ENCODE assay signal across 11 cellular contexts in the genomic region with DNA sequence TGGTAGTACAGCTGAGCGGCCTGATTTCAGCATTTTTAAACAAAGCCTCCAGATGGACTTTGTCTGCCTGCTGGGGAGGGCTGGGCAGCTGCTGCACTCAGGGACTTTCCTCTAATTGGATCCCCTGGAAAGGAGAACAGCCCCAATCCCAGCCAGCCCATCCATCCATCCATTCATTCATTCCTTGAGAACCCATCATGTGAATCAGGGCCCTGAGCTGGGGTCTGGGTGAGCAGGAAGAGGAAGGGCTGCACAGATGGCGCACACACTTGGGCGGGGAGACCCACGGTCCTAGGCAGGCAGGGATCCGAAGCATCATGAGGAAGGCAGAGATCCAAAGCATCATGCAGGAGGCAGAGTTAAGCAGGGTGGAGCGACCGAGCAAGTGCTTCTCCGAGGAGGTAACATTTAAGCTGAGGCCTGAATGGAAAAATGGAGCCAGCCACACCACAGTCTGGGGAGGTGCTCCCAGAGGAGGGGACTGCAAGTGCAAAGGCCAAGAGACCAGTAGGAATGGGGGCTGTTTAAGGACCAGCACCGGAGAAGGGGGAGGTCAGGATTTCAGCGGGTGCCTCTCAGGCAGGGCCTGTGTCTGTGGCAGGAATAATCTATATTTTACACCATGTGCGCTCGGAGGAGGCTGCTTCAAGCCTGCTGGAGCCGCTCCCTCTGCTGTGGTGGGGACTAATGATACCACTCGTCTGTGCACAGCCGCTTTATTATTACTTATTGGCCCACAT. TPM values are rescaled to one million over a fixed set of nuclear protein-coding genes. Genes with fewer than 3 reads are reported as not detected.
A peak's percentile ranks its signal among the peaks of the same experiment; 100 is the strongest.
DNase-seq lines count a peak whose midpoint lies in the region; ATAC-seq, FAIRE-seq and TF ChIP-seq lines count a peak whose summit lies in the region.
"Had no signal": no experiment of that assay in that cellular context is flagged by ENCODE, and none has a peak within 500 bp of the region (broad histone marks: within the 10 kb centered on the region; RNA-seq: fewer than 3 reads in every experiment).

No MANE protein-coding gene starts in this region.

- H3K79me1 ChIP-seq in H1 (ENCODE audit: low read depth, low read length) (no peaks in the 10 kb centered on the region), neuronal stem cell (ENCODE audit: low read depth, low read length) (no peaks in the 10 kb centered on the region)

- CTCF ChIA-PET in H1 (lab: Charles Lee; ENCODE audit: partially characterized antibody) = interaction anchor here (0.6 to 9.0 kb wide), 28 partner anchors 7 to 1018 kb away, joined by 3 to 69 read pairs (median 4); no protein-coding TSS in a partner anchor

- no peaks in the 10 kb centered on the region for H3K79me2 ChIP-seq in H1 (ENCODE audit: control insufficient read depth in 1 of 2, insufficient read depth in 2 of 2, low read length in 2 of 2)

- no peak overlapping the region for H3K14ac ChIP-seq in H1 (ENCODE audit: insufficient read length)
- no peak overlapping the region for H3K14ac ChIP-seq in neuronal stem cell (ENCODE audit: low read length)

- no peak overlapping the region for H3K18ac ChIP-seq in H1 (ENCODE audit: extremely low read depth, low read length)
- peak overlapping the region; percentile 79 for H3K18ac ChIP-seq in neuronal stem cell (ENCODE audit: low read length)

- ATAC-seq in HG02610 (IDR thresholded peaks at IDR 0.05; ENCODE audit: unreplicated experiment) = no peak
- no peak for ATAC-seq in HG02571 (IDR thresholded peaks at IDR 0.05; ENCODE audit: unreplicated experiment)

- no peak overlapping the region for H3K4me3 ChIP-seq in H1 (ENCODE audit: extremely low read depth in 1 of 4, insufficient read depth in 2 of 4, low read depth in 3 of 4, low read length in 4 of 4)
- H3K4me3 ChIP-seq in neuronal stem cell (ENCODE audit: low read length in 2 of 2) = no peak overlapping the region
- H3K4me3 ChIP-seq: K562, pancreas had no signal

- H3K9me3 ChIP-seq in H1 (ENCODE audit: insufficient read depth in 2 of 2, low read depth in 1 of 2, low read length in 1 of 2) = no peaks in the 10 kb centered on the region
- H3K9me3 ChIP-seq in neuronal stem cell (replicated peaks in 1 of 2; ENCODE audit: control insufficient read depth in 2 of 2, insufficient read depth in 1 of 2, low read depth in 1 of 2, low read length in 2 of 2) = no peaks in the 10 kb centered on the region
- H3K9me3 ChIP-seq: pancreas had no signal

- H3K9ac ChIP-seq in H1 (replicated peaks in 1 of 4; ENCODE audit: extremely low read depth in 1 of 4, low read depth in 3 of 4, low read length in 3 of 4) (no peak overlapping the region), neuronal stem cell (ENCODE audit: low read depth, low read length, poor library complexity) (peak overlapping the region; percentile 31)

- H3K23me2 ChIP-seq in H1 (ENCODE audit: low read depth, low read length) = peaks cover 8% of the 10 kb centered on the region; the same call in 1 of the 2 replicates

- H4K8ac ChIP-seq in H1 (ENCODE audit: extremely low read depth, insufficient read depth, low read length) (no peak overlapping the region), neuronal stem cell (ENCODE audit: low read depth, low read length) (no peak overlapping the region)

- H3K27me3 ChIP-seq in H1 (replicated peaks in 1 of 4; ENCODE audit: control insufficient read depth in 3 of 4, extremely low read depth in 1 of 4, insufficient read depth in 3 of 4, low read length in 3 of 4) (peaks cover 0 to 3% (median 0%) of the 10 kb centered on the region in 4 experiments; a peak in 2 of 7 replicates), neuronal stem cell (ENCODE audit: control insufficient read depth in 3 of 3, insufficient read depth in 3 of 3, low read depth in 1 of 3, low read length in 3 of 3) (peaks cover 0 to 22% (median 2%) of the 10 kb centered on the region in 3 experiments)
- H3K27me3 ChIP-seq: pancreas had no signal

- no peak for TF ChIP-seq POLR2A in H1 (IDR thresholded peaks at IDR 0.05; ENCODE audit: control extremely low read depth in 1 of 2, low read depth in 2 of 2, low read length in 2 of 2)

- DNase-seq in DMS 273 treated with DMSO at 0.1 percent for 48 hours (lab: John Stamatoyannopoulos, UW) = peak; percentile 71
- DNase-seq in NCI-H524 treated with DMSO at 0.1 percent for 48 hours (lab: John Stamatoyannopoulos, UW) = peak; percentile 95
- DNase-seq in H1 (ENCODE audit: low read depth in 1 of 2, low spot score in 2 of 2) = no peak
- DNase-seq in neuronal stem cell (ENCODE audit: low spot score) = no peak
- DNase-seq in inferior parietal cortex (ENCODE audit: extremely low spot score) = no peak
- DNase-seq: NK-92 treated with Interleukin-12 subunit alpha and Interleukin-12 subunit beta, amount 100 ng/mL, for 24 hours had no signal

- no peaks in the 10 kb centered on the region for H4K20me1 ChIP-seq in H1 (replicated peaks in 1 of 2; ENCODE audit: control insufficient read depth in 1 of 2, insufficient read depth in 2 of 2, low read length in 2 of 2)

- TF ChIP-seq CTCF in H1 (IDR thresholded peaks at IDR 0.05; ENCODE audit: control extremely low read depth in 1 of 3, insufficient read depth in 1 of 3, low read depth in 1 of 3, low read length in 3 of 3) = no peak

- H3K4me1 ChIP-seq in H1 (replicated peaks in 1 of 4; ENCODE audit: control insufficient read depth in 3 of 4, insufficient read depth in 4 of 4, low read length in 3 of 4) = peaks cover 0 to 9% (median 6%) of the 10 kb centered on the region in 4 experiments; a peak in 6 of 7 replicates
- peaks cover 12% of the 10 kb centered on the region in 2 donors for H3K4me1 ChIP-seq in neuronal stem cell (ENCODE audit: control insufficient read depth in 2 of 2, insufficient read depth in 1 of 2, low read depth in 1 of 2, low read length in 2 of 2)
- H3K4me1 ChIP-seq: pancreas had no signal

- H3K27ac ChIP-seq in H1 (ENCODE audit: low read depth, low read length) (no peak overlapping the region), neuronal stem cell (replicated peaks; ENCODE audit: low read length) (no peak overlapping the region)
- H3K27ac ChIP-seq: pancreas had no signal

- H2BK20ac ChIP-seq in H1 (ENCODE audit: low read length) = no peak overlapping the region

- TF ChIP-seq EP300 in H1 (IDR thresholded peaks at IDR 0.05; ENCODE audit: borderline replicate concordance in 1 of 2, low read depth in 2 of 2, low read length in 2 of 2) = no peak

- 84% methylated on average over 15 of the region's 15 CpGs; no CpG with 5 or more reads in 1 of the 2 experiments for WGBS in H1 (ENCODE audit: extremely low coverage in 1 of 2, insufficient coverage in 1 of 2, insufficient read length in 1 of 2, insufficient replicate concordance in 2 of 2, low coverage in 1 of 2, low lambda C conversion rate in 2 of 2, missing lambda C conversion rate in 1 of 2), 2 experiments
- WGBS in neuronal stem cell (ENCODE audit: extremely low coverage in 2 of 2, insufficient read length in 2 of 2, insufficient replicate concordance in 1 of 2), 2 donors = no CpG with 5 or more reads among the region's 15 CpGs

- H3K36me3 ChIP-seq in H1 (ENCODE audit: control insufficient read depth in 2 of 4, insufficient read depth in 4 of 4, low read length in 3 of 4) (no peaks in the 10 kb centered on the region), neuronal stem cell (replicated peaks in 1 of 2; ENCODE audit: control insufficient read depth in 2 of 2, insufficient read depth in 2 of 2, low read length in 2 of 2) (no peaks in the 10 kb centered on the region)
- H3K36me3 ChIP-seq: pancreas had no signal

- no peak overlapping the region for H4K91ac ChIP-seq in H1 (replicated peaks; ENCODE audit: insufficient read length, low read length)
- no peak overlapping the region for H4K91ac ChIP-seq in neuronal stem cell (ENCODE audit: low read depth, low read length, poor library complexity)

- H2BK12ac ChIP-seq in H1 (ENCODE audit: low read depth, low read length) (peak overlapping the region; percentile 77; the same call in 1 of the 2 replicates), neuronal stem cell (ENCODE audit: low read length) (peak overlapping the region; percentile 18)

- H3K56ac ChIP-seq in H1 (replicated peaks; ENCODE audit: insufficient read length, low read depth, low read length) = no peak overlapping the region

- H4K5ac ChIP-seq in H1 (ENCODE audit: insufficient read length, low read depth, low read length) = no peak overlapping the region

- H3K23ac ChIP-seq in H1 (ENCODE audit: insufficient read length) = no peak overlapping the region
- H3K23ac ChIP-seq in neuronal stem cell (ENCODE audit: low read depth, low read length, poor library complexity) = no peak overlapping the region

- no peak overlapping the region for H2BK5ac ChIP-seq in H1 (ENCODE audit: low read depth, low read length)
- H2BK5ac ChIP-seq in neuronal stem cell (ENCODE audit: low read length) = peak overlapping the region; percentile 44

- H3K4ac ChIP-seq in H1 (replicated peaks; ENCODE audit: insufficient read length, low read depth, low read length) = no peak overlapping the region
- no peak overlapping the region for H3K4ac ChIP-seq in neuronal stem cell (ENCODE audit: low read length)

- POLR2A ChIA-PET in H1 (lab: Charles Lee; ENCODE audit: partially characterized antibody) = interaction anchor here (0.9 kb wide), 1 partner anchor 65 kb away, joined by 3 read pairs; no protein-coding TSS in a partner anchor

- FAIRE-seq in H1 (lab: Jason Lieb, UNC) = no peak
- FAIRE-seq: pancreas, TTC549 had no signal

- TF ChIP-seq RAD21 in H1 (IDR thresholded peaks at IDR 0.05 in 1 of 2, conservative IDR thresholded peaks at IDR 0.05 in 1 of 2; ENCODE audit: low read depth in 2 of 2, low read length in 2 of 2) = no peak

- no peak overlapping the region for H2AK5ac ChIP-seq in H1 (ENCODE audit: low read depth, low read length)
- H2AK5ac ChIP-seq in neuronal stem cell (ENCODE audit: low read depth, low read length) = no peak overlapping the region

- H2AFZ ChIP-seq in H1 (ENCODE audit: low read length) (0 out of 2 replicates have a peak overlapping the region, but pooled peaks have one; percentile 30), neuronal stem cell (ENCODE audit: low read length) (peak overlapping the region; percentile 31)

- H2BK15ac ChIP-seq in H1 (ENCODE audit: low read length) = peak overlapping the region; percentile 99; the same call in 1 of the 2 replicates
- peak overlapping the region; percentile 92 for H2BK15ac ChIP-seq in neuronal stem cell (ENCODE audit: low read length)

- no peak overlapping the region for H2BK120ac ChIP-seq in H1 (replicated peaks; ENCODE audit: low read depth, low read length)
- no peak overlapping the region for H2BK120ac ChIP-seq in neuronal stem cell (ENCODE audit: low read depth, low read length)

- H3K4me2 ChIP-seq in H1 (ENCODE audit: insufficient read depth in 1 of 2, low read depth in 2 of 2, low read length in 2 of 2) = no peak overlapping the region
- H3K4me2 ChIP-seq in neuronal stem cell (ENCODE audit: insufficient read depth, low read length, poor library complexity, severe bottlenecking) = no peak overlapping the region

RNA-seq across cellular contexts. Expression of a gene that starts 45.6 kb away (rescaled TPM):
- total RNA-seq in H1 (2021; fragmentation: NEBNext Ultra II Directional; extraction: Animal tissue kit (Norgen Biotek cat#: 25700)) = 17.9 and 18.8 TPM in 2 replicates
- 38.5 and 40.4 TPM in 2 replicates for polyA plus RNA-seq in H1 (2011; rRNA removed)
- polyA plus RNA-seq in H1 (2011; cell fraction: cytosol; rRNA removed) = 26.2 TPM
- 44.8 TPM for polyA plus RNA-seq in H1 (2011; cell fraction: nucleus; rRNA removed)
- 13.6 to 21.6 TPM (median 19.1 TPM) in 4 replicates for polyA plus RNA-seq in H1 (2012, experiment 1 of 2)
- 22.5 TPM for polyA plus RNA-seq in H1 (2012, experiment 2 of 2)
- 16.6 TPM for polyA plus RNA-seq in H1 (2013, experiment 1 of 2)
- polyA plus RNA-seq in H1 (2013, experiment 2 of 2) = 17.0 TPM
- 17.8 and 25.6 TPM in 2 replicates for polyA minus RNA-seq in H1 (2011; rRNA and poly(A)+ RNA removed)
- polyA minus RNA-seq in H1 (2011; cell fraction: cytosol; rRNA and poly(A)+ RNA removed) = 13.9 TPM
- 13.7 TPM for polyA minus RNA-seq in H1 (2011; cell fraction: nucleus; rRNA and poly(A)+ RNA removed)
- 17.1 TPM for polyA plus RNA-seq in neuronal stem cell (2013, experiment 1 of 2)
- 16.1 TPM for polyA plus RNA-seq in neuronal stem cell (2013, experiment 2 of 2)

RNA-seq across cellular contexts. Expression of a gene that starts 53.2 kb away (rescaled TPM):
- total RNA-seq in H1 (2021; fragmentation: NEBNext Ultra II Directional; extraction: Animal tissue kit (Norgen Biotek cat#: 25700)) = 147 and 152 TPM in 2 replicates
- 198 and 219 TPM in 2 replicates for polyA plus RNA-seq in H1 (2011; rRNA removed)
- polyA plus RNA-seq in H1 (2011; cell fraction: cytosol; rRNA removed) = 192 TPM
- 281 TPM for polyA plus RNA-seq in H1 (2011; cell fraction: nucleus; rRNA removed)
- polyA plus RNA-seq in H1 (2012, experiment 1 of 2) = 113 to 163 TPM (median 157 TPM) in 4 replicates
- polyA plus RNA-seq in H1 (2012, experiment 2 of 2) = 121 TPM
- 66.3 TPM for polyA plus RNA-seq in H1 (2013, experiment 1 of 2)
- 61.3 TPM for polyA plus RNA-seq in H1 (2013, experiment 2 of 2)
- polyA minus RNA-seq in H1 (2011; rRNA and poly(A)+ RNA removed) = 251 and 304 TPM in 2 replicates
- 156 TPM for polyA minus RNA-seq in H1 (2011; cell fraction: cytosol; rRNA and poly(A)+ RNA removed)
- polyA minus RNA-seq in H1 (2011; cell fraction: nucleus; rRNA and poly(A)+ RNA removed) = 124 TPM
- 68.7 TPM for polyA plus RNA-seq in neuronal stem cell (2013, experiment 1 of 2)
- polyA plus RNA-seq in neuronal stem cell (2013, experiment 2 of 2) = 67.7 TPM

Comparison
In these comparisons a context has a peak if more than half of its experiments do, and no peak if none do; other contexts are left out.
1. DNase-seq: peak in DMS 273 treated with DMSO at 0.1 percent for 48 hours (single experiment) and NCI-H524 treated with DMSO at 0.1 percent for 48 hours (single experiment); none in H1 (0 of 2), neuronal stem cell (single experiment) and inferior parietal cortex (single experiment).